Comparison of ENCODE assay signal across 3 cellular contexts in genomic region chr12:115235880-115236279, GRCh38.
"Had no signal": no experiment of that assay in that cellular context is flagged by ENCODE, and none has a peak within 500 bp of the region (broad histone marks: within the 10 kb centered on the region; RNA-seq: fewer than 3 reads in every experiment).

No MANE protein-coding gene starts in this region.

- H3K4me3 ChIP-seq: GM12878 had no signal

- DNase-seq: GDM1, GF-D8 had no signal

- ATAC-seq: GM12878 had no signal
